ENCODE assay signal across 30 cellular contexts in the genomic region with DNA sequence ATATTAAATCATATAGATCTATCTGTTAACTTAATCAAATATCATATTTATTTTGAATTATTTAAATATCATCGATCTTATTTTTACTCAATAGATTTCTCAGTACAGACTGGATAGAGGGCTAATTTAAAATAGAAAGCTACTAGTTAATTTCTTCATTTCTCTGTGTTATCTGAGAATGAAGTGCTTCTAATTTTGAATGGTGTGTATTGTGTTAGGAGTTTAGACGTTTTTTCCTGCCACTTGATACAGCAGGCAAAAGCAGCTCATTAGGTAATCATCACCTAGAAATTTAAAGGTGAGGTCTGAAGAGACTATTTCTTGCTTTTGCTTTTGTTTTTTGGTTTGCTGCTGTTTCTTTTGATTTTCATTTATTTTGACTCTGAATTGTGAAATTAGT.
"Had no signal": no experiment of that assay in that cellular context is flagged by ENCODE, and none has a peak within 500 bp of the region (broad histone marks: within the 10 kb centered on the region; RNA-seq: fewer than 3 reads in every experiment).

No MANE protein-coding gene starts in this region.

- H3K9me3 ChIP-seq: adrenal gland, body of pancreas, colonic mucosa, gastrocnemius medialis had no signal

- H3K4me3 ChIP-seq: adrenal gland, body of pancreas, colonic mucosa, esophagus muscularis mucosa, gastrocnemius medialis had no signal

- ATAC-seq: activated CD4-positive, CD25-positive, alpha-beta regulatory T cell treated with anti-CD3 and anti-CD28 coated beads, Interleukin-2, amount 50 U/mL, for 24 hours; activated CD8-positive, alpha-beta T cell treated with anti-CD3 and anti-CD28 coated beads for 36 hours; activated naive CD8-positive, alpha-beta T cell treated with anti-CD3 and anti-CD28 coated beads, Interleukin-2, amount 50 U/mL, for 24 hours; activated T-cell treated with anti-CD3 and anti-CD28 coated beads, Interleukin-2, amount 50 U/mL, for 4 hours; activated T-helper 17 cell treated with anti-CD3 and anti-CD28 coated beads, Interleukin-2, amount 50 U/mL, for 72 hours; body of pancreas; foreskin keratinocyte; gastrocnemius medialis; T-helper 17 cell had no signal

- H3K27ac ChIP-seq: adrenal gland, body of pancreas, colonic mucosa, esophagus muscularis mucosa, foreskin keratinocyte, gastrocnemius medialis, WERI-Rb-1 had no signal

- H3K27me3 ChIP-seq: adrenal gland, body of pancreas, colonic mucosa, foreskin keratinocyte, gastrocnemius medialis had no signal

- H3K36me3 ChIP-seq: adrenal gland, colonic mucosa, esophagus muscularis mucosa, gastrocnemius medialis, WERI-Rb-1 had no signal

- H3K4me1 ChIP-seq: adrenal gland, body of pancreas, colonic mucosa, esophagus muscularis mucosa, foreskin keratinocyte had no signal

- DNase-seq: activated B cell treated with CpG ODN at 0.5 μM for 24 hours; activated CD4-positive, alpha-beta T cell treated with anti-CD3 and anti-CD28 coated beads for 48 hours; activated CD4-positive, alpha-beta T cell treated with anti-CD3 and anti-CD28 coated beads, Interleukin-2, amount 50 U/mL, for 1 hour; activated CD4-positive, alpha-beta T cell treated with anti-CD3 and anti-CD28 coated beads, Interleukin-2, amount 50 U/mL, for 48 hours; activated CD8-positive, alpha-beta memory T cell treated with anti-CD3 and anti-CD28 coated beads for 24 hours; activated CD8-positive, alpha-beta T cell treated with anti-CD3 and anti-CD28 coated beads for 36 hours; activated effector memory CD4-positive, alpha-beta T cell treated with Interleukin-2 at 50 U/mL for 16 hours; activated gamma-delta T cell treated with Interleukin-2 at 50 U/mL for 16 hours; activated naive CD4-positive, alpha-beta T cell treated with Interleukin-2 at 50 U/mL for 16 hours; activated naive CD8-positive, alpha-beta T cell treated with anti-CD3 and anti-CD28 coated beads for 36 hours; activated naive CD8-positive, alpha-beta T cell treated with anti-CD3 and anti-CD28 coated beads, Interleukin-2, amount 50 U/mL, for 24 hours; activated T-cell treated with anti-CD3 and anti-CD28 coated beads, Interleukin-2, amount 50 U/mL, for 4 hours; adrenal gland; amygdala; aorta; body of pancreas; central memory CD4-positive, alpha-beta T cell; cerebellar nuclear complex; colonic mucosa; effector CD8-positive, alpha-beta T cell; foreskin keratinocyte; gastrocnemius medialis; glutamatergic neuron; hippocampal formation; T-helper 17 cell; T1000; WERI-Rb-1 had no signal
